Comparison of ENCODE assay signal across 8 cellular contexts in genomic region chr20:36462440-36463211, GRCh38.
DNase-seq lines count a peak whose midpoint lies in the region; ATAC-seq, FAIRE-seq and TF ChIP-seq lines count a peak whose summit lies in the region.

No MANE protein-coding gene starts in this region.

- dilution Hi-C loops in endothelial cell of umbilical vein (cut with MboI; ENCODE audit: extremely low pct_ligation_motif_present, low sequenced_read_pairs) = no loop called here

- H3K36me3 Mint-ChIP-seq in activated CD4-positive, alpha-beta T cell treated with anti-CD3 and anti-CD28 coated beads, Interleukin-2, amount 10 ng/mL, durations not matched to agents 24 days and 14 days (ENCODE audit: low read depth) = peaks cover 2% of the 10 kb centered on the region

- peak overlapping the region; percentile 80 for H3K4me3 ChIP-seq in SK-N-MC
- H3K4me3 ChIP-seq in endothelial cell of umbilical vein (replicated peaks in 1 of 3; ENCODE audit: insufficient read depth in 1 of 3, low read depth in 1 of 3, low read length in 3 of 3) = peak overlapping the region; percentile 74 to 86 (median 79)
- H3K4me3 ChIP-seq in muscle layer of colon (ENCODE audit: low read depth in 1 of 2, low read length in 2 of 2) = peak overlapping the region; percentile 78 to 99

- H3K79me2 ChIP-seq in endothelial cell of umbilical vein (ENCODE audit: control insufficient read depth, insufficient read depth, low read length) = peaks cover 56% of the 10 kb centered on the region

- H3K9ac ChIP-seq in SK-N-MC (ENCODE audit: insufficient read length) (peak overlapping the region; percentile 88), endothelial cell of umbilical vein (replicated peaks; ENCODE audit: extremely low read depth, insufficient read depth, low read length) (peak overlapping the region; percentile 87), muscle layer of colon (ENCODE audit: low read length) (peak overlapping the region; percentile 99)

- no peak for TF ChIP-seq CTCF in endothelial cell of umbilical vein (IDR thresholded peaks at IDR 0.05; ENCODE audit: extremely low read depth in 1 of 2, insufficient read depth in 1 of 2, low read depth in 1 of 2, low read length in 2 of 2)

- no peaks in the 10 kb centered on the region for H3K9me3 ChIP-seq in SK-N-MC (ENCODE audit: low read depth, low read length)
- no peaks in the 10 kb centered on the region for H3K9me3 ChIP-seq in endothelial cell of umbilical vein (replicated peaks; ENCODE audit: control insufficient read depth, insufficient read depth, low read length)
- H3K9me3 ChIP-seq in muscle layer of colon (ENCODE audit: low read length) = no peaks in the 10 kb centered on the region

- H3K36me3 ChIP-seq in SK-N-MC (ENCODE audit: insufficient read depth, low read length) = no peaks in the 10 kb centered on the region
- H3K36me3 ChIP-seq in endothelial cell of umbilical vein (ENCODE audit: control insufficient read depth in 2 of 2, extremely low read depth in 1 of 2, insufficient read depth in 2 of 2, low read length in 2 of 2) = peaks cover 0 to 3% of the 10 kb centered on the region in 2 experiments
- H3K36me3 ChIP-seq in muscle layer of colon (ENCODE audit: insufficient read depth, low read length) = no peaks in the 10 kb centered on the region

- no peaks in the 10 kb centered on the region for H4K20me1 ChIP-seq in endothelial cell of umbilical vein (replicated peaks; ENCODE audit: control insufficient read depth, extremely low read depth, insufficient read depth, low read length)

- peak; percentile 56 for TF ChIP-seq POLR2A in endothelial cell of umbilical vein (IDR thresholded peaks at IDR 0.05; ENCODE audit: low read depth, low read length)

- peaks cover 59% of the 10 kb centered on the region for H3K4me1 Mint-ChIP-seq in activated CD4-positive, alpha-beta T cell treated with anti-CD3 and anti-CD28 coated beads, Interleukin-2, amount 10 ng/mL, durations not matched to agents 24 days and 14 days

- H3K9me3 Mint-ChIP-seq in activated CD4-positive, alpha-beta T cell treated with anti-CD3 and anti-CD28 coated beads, Interleukin-2, amount 10 ng/mL, durations not matched to agents 24 days and 14 days = no peaks in the 10 kb centered on the region

- ATAC-seq in HG02981 (IDR thresholded peaks at IDR 0.05; ENCODE audit: unreplicated experiment) = no peak

- H3K27me3 ChIP-seq in endothelial cell of umbilical vein (ENCODE audit: control insufficient read depth in 2 of 2, insufficient read depth in 2 of 2, low read length in 2 of 2) (no peaks in the 10 kb centered on the region), muscle layer of colon (ENCODE audit: control insufficient read depth in 1 of 2, insufficient read depth in 2 of 2, low read length in 2 of 2) (no peaks in the 10 kb centered on the region)

- peak overlapping the region; percentile 93 for H3K27ac Mint-ChIP-seq in activated CD4-positive, alpha-beta T cell treated with anti-CD3 and anti-CD28 coated beads, Interleukin-2, amount 10 ng/mL, durations not matched to agents 24 days and 14 days

- H3K4me3 Mint-ChIP-seq in activated CD4-positive, alpha-beta T cell treated with anti-CD3 and anti-CD28 coated beads, Interleukin-2, amount 10 ng/mL, durations not matched to agents 24 days and 14 days = peak overlapping the region; percentile 96

- H3K9me1 ChIP-seq in endothelial cell of umbilical vein (replicated peaks; ENCODE audit: control insufficient read depth, extremely low read depth, insufficient read depth, low read length) = no peaks in the 10 kb centered on the region

- POLR2A ChIA-PET in endothelial cell of umbilical vein (lab: Charles Lee) = no interaction called here

- H3K27ac ChIP-seq in SK-N-MC (no peak overlapping the region), endothelial cell of umbilical vein (ENCODE audit: insufficient read depth, low read depth, low read length) (peak overlapping the region; percentile 79), muscle layer of colon (ENCODE audit: low read depth, low read length) (peak overlapping the region; percentile 98)

- peaks cover 4% of the 10 kb centered on the region for H3K27me3 Mint-ChIP-seq in activated CD4-positive, alpha-beta T cell treated with anti-CD3 and anti-CD28 coated beads, Interleukin-2, amount 10 ng/mL, durations not matched to agents 24 days and 14 days

- intact Hi-C loops in activated CD4-positive, alpha-beta T cell treated with anti-CD3 and anti-CD28 coated beads, Interleukin-2, amount 10 ng/mL, durations not matched to agents 24 days and 14 days (cut with micrococcal nuclease) = loop anchor here (10.0 kb wide), 6 partner anchors 112 to 1062 kb away; partner anchors contain the start of genes BLCAP, NDRG3, NNAT and PHF20
- intact Hi-C loops in endothelial cell of umbilical vein (cut with micrococcal nuclease) = loop anchor here (2.0 to 10.0 kb wide), 5 partner anchors 80 to 402 kb away; partner anchors contain the start of genes MYL9, NDRG3, RAB5IF and TGIF2

- FAIRE-seq in endothelial cell of umbilical vein (lab: Jason Lieb, UNC) = peak; percentile 85

- CTCF ChIA-PET in endothelial cell of umbilical vein (lab: Charles Lee) = interaction anchor here (0.7 to 1.0 kb wide), 2 partner anchors 20 to 30 kb away, joined by 3 read pairs; no protein-coding TSS in a partner anchor

- peak overlapping the region; percentile 62 for H3K4me2 ChIP-seq in endothelial cell of umbilical vein (ENCODE audit: insufficient read depth, low read length)

- BruUV-seq in endothelial cell of umbilical vein (replicated peaks; lab: Mats Ljungman, UMichigan) = TSS peak; percentile 90

- peaks cover 45% of the 10 kb centered on the region for H3K4me1 ChIP-seq in endothelial cell of umbilical vein (ENCODE audit: control insufficient read depth, extremely low read depth, insufficient read depth, low read length)
- peaks cover 52% of the 10 kb centered on the region for H3K4me1 ChIP-seq in muscle layer of colon (ENCODE audit: insufficient read depth, low read length)

- peak; percentile 73 for DNase-seq in activated CD4-positive, alpha-beta T cell treated with anti-CD3 and anti-CD28 coated beads, Interleukin-2, amount 10 ng/mL, durations not matched to agents 24 days and 14 days
- DNase-seq in activated CD4-positive, alpha-beta T cell treated with anti-CD3 and anti-CD28 coated beads, Interleukin-2, amount 50 U/mL, for 4 hours = no peak
- DNase-seq in SK-N-MC (ENCODE audit: low read depth, low spot score) = no peak
- peak; percentile 70 for DNase-seq in endothelial cell of umbilical vein (ENCODE audit: low read depth, low spot score)
- DNase-seq in DMS79 (lab: John Stamatoyannopoulos, UW) = no peak
- DNase-seq in activated CD4-positive, CD25-positive, alpha-beta regulatory T cell (lab: John Stamatoyannopoulos, UW) = no peak

- H2AFZ ChIP-seq in endothelial cell of umbilical vein (ENCODE audit: low read depth, low read length) = no peak overlapping the region

TF ChIP-seq in endothelial cell of umbilical vein, 7 proteins besides CTCF, POLR2A, EP300 and RAD21:
- TF ChIP-seq FOS (IDR thresholded peaks at IDR 0.05; ENCODE audit: borderline replicate concordance, insufficient read depth, low read length) (no peak), MYC (IDR thresholded peaks at IDR 0.05; ENCODE audit: low read depth, low read length) (no peak), JUN (IDR thresholded peaks at IDR 0.05; ENCODE audit: borderline replicate concordance, insufficient read depth, insufficient read length, low read depth) (peak; percentile 32), GATA2 (IDR thresholded peaks at IDR 0.05; ENCODE audit: insufficient read depth, insufficient read length, low read depth, low read length) (no peak), POLR2AphosphoS5 (IDR thresholded peaks at IDR 0.05; ENCODE audit: insufficient read depth, low read depth, low read length) (peak; percentile 34)

Comparison
In these comparisons a context has a peak if more than half of its experiments do, and no peak if none do; other contexts are left out.
1. DNase-seq: peak in activated CD4-positive, alpha-beta T cell treated with anti-CD3 and anti-CD28 coated beads, Interleukin-2, amount 10 ng/mL, durations not matched to agents 24 days and 14 days (single experiment) and endothelial cell of umbilical vein (single experiment); none in activated CD4-positive, alpha-beta T cell treated with anti-CD3 and anti-CD28 coated beads, Interleukin-2, amount 50 U/mL, for 4 hours (0 of 2), SK-N-MC (single experiment), DMS79 (single experiment) and activated CD4-positive, CD25-positive, alpha-beta regulatory T cell (0 of 4).
2. Peak in every context shown above with its lines, with median percentiles within 50 percentile points of each other: H3K4me3 ChIP-seq and H3K9ac ChIP-seq.